ENCODE assay signal across 1 cellular context in genomic region chr9:114678130-114678529, GRCh38.
TF ChIP-seq lines count a peak whose summit lies in the region.

No MANE protein-coding gene starts in this region.

TF ChIP-seq in IMR-90, 13 proteins besides CTCF, POLR2A, EP300 and RAD21:
- TF ChIP-seq MAZ (IDR thresholded peaks at IDR 0.05; ENCODE audit: borderline replicate concordance, low read depth, low read length) (no peak), CEBPB (IDR thresholded peaks at IDR 0.05; ENCODE audit: low read depth, low read length) (peak; percentile 65)
